Comparison of ENCODE assay signal across 8 cellular contexts in genomic region chr7:124032369-124033092, GRCh38. TPM values are rescaled to one million over a fixed set of nuclear protein-coding genes. Genes with fewer than 3 reads are reported as not detected.
A peak's percentile ranks its signal among the peaks of the same experiment; 100 is the strongest.
DNase-seq lines count a peak whose midpoint lies in the region; ATAC-seq lines count a peak whose summit lies in the region.

Gene TMEM229A, minus strand, starts transcription at chr7:124033067. Its CDS starts 64 bp downstream, at chr7:124033003.

- H3K36me3 Mint-ChIP-seq in stimulated activated effector memory CD8-positive, alpha-beta T cell treated with anti-CD3 and anti-CD28 coated beads, Interleukin-12 subunit alpha, Interleukin-12 subunit beta, amount 100 ng/mL, for 72 hours = no peaks in the 10 kb centered on the region

- H3K4me3 ChIP-seq in GM23248 (no peak within 1 kb of the TSS), SJCRH30 (no peak within 1 kb of the TSS)

- whole genome bisulfite sequencing in GM23248 (ENCODE audit: low coverage in 1 of 2, low lambda C conversion rate in 2 of 2, missing lambda C conversion rate in 2 of 2), 2 experiments = 4 to 5% methylated on average over 39 to 61 of the region's 86 CpGs

- in situ Hi-C loops in Caki2 (cut with HindIII; ENCODE audit: low pct_unique_long_range_greater_than_20kb, low sequenced_read_pairs) = no loop called here
- in situ Hi-C loops in GM23248 (cut with MboI) = no loop called here

- H4K20me1 ChIP-seq in GM23248 (ENCODE audit: insufficient read depth) = no peaks in the 10 kb centered on the region

- H3K27ac Mint-ChIP-seq in stimulated activated effector memory CD8-positive, alpha-beta T cell treated with anti-CD3 and anti-CD28 coated beads, Interleukin-12 subunit alpha, Interleukin-12 subunit beta, amount 100 ng/mL, for 72 hours = no peak within 1 kb of the TSS

- H3K27ac ChIP-seq in GM23248 (no peak within 1 kb of the TSS), SJCRH30 (no peak within 1 kb of the TSS)

- H3K4me1 Mint-ChIP-seq in stimulated activated effector memory CD8-positive, alpha-beta T cell treated with anti-CD3 and anti-CD28 coated beads, Interleukin-12 subunit alpha, Interleukin-12 subunit beta, amount 100 ng/mL, for 72 hours = peaks cover 6% of the 10 kb centered on the region

- no peaks in the 10 kb centered on the region for H3F3A ChIP-seq in GM23248 (ENCODE audit: insufficient read depth)

- no peak within 1 kb of the TSS for H3K4me2 ChIP-seq in GM23248 (ENCODE audit: unreplicated experiment)

- no peaks in the 10 kb centered on the region for H3K4me1 ChIP-seq in GM23248 (ENCODE audit: insufficient read depth)
- no peaks in the 10 kb centered on the region for H3K4me1 ChIP-seq in SJCRH30

- H3K36me3 ChIP-seq in GM23248 (ENCODE audit: low read depth) (no peaks in the 10 kb centered on the region), SJCRH30 (no peaks in the 10 kb centered on the region)

- H3K9me3 Mint-ChIP-seq in stimulated activated effector memory CD8-positive, alpha-beta T cell treated with anti-CD3 and anti-CD28 coated beads, Interleukin-12 subunit alpha, Interleukin-12 subunit beta, amount 100 ng/mL, for 72 hours = peaks cover 4% of the 10 kb centered on the region

- ATAC-seq in stimulated activated effector memory CD8-positive, alpha-beta T cell treated with anti-CD3 and anti-CD28 coated beads, Interleukin-12 subunit alpha, Interleukin-12 subunit beta, amount 100 ng/mL, for 72 hours = peak; percentile 47

- DNase-seq in Caki2 (ENCODE audit: low read depth) (peak; percentile 62), GM23248 (peak; percentile 56), NCI-H748 treated with DMSO at 0.1 percent for 48 hours (lab: John Stamatoyannopoulos, UW) (peak; percentile 36), cerebellar cortex (ENCODE audit: low spot score) (peak; percentile 45), kidney tubule cell (ENCODE audit: low spot score) (peak; percentile 61), SJCRH30 (no peak)
- no peak for DNase-seq in stimulated activated effector memory CD8-positive, alpha-beta T cell treated with anti-CD3 and anti-CD28 coated beads, Interleukin-12 subunit alpha, Interleukin-12 subunit beta, amount 100 ng/mL, for 72 hours (ENCODE audit: low spot score in 2 of 2)
- DNase-seq in activated effector memory CD4-positive, alpha-beta T cell treated with Interleukin-2 at 50 U/mL for 16 hours = no peak

- H3K4me3 Mint-ChIP-seq in stimulated activated effector memory CD8-positive, alpha-beta T cell treated with anti-CD3 and anti-CD28 coated beads, Interleukin-12 subunit alpha, Interleukin-12 subunit beta, amount 100 ng/mL, for 72 hours = peak within 1 kb of the TSS; percentile 19

- peaks cover 33% of the 10 kb centered on the region for H3K27me3 ChIP-seq in GM23248 (replicated peaks; ENCODE audit: insufficient read depth)
- H3K27me3 ChIP-seq in SJCRH30 = no peaks in the 10 kb centered on the region

- no peaks in the 10 kb centered on the region for H3K9me2 ChIP-seq in GM23248 (ENCODE audit: insufficient read depth)

- H3K9ac ChIP-seq in GM23248 = no peak within 1 kb of the TSS

- no peak within 1 kb of the TSS for H2AFZ ChIP-seq in GM23248

- no peaks in the 10 kb centered on the region for H3K79me2 ChIP-seq in GM23248 (ENCODE audit: insufficient read depth)

- H3K9me3 ChIP-seq in GM23248 (ENCODE audit: low read depth) = no peaks in the 10 kb centered on the region
- H3K9me3 ChIP-seq in SJCRH30 (replicated peaks) = no peaks in the 10 kb centered on the region; the same call in 1 of the 2 replicates

RNA-seq across cellular contexts. Expression of gene TMEM229A, which starts in this region (rescaled TPM):
- total RNA-seq in Caki2 (2014; rRNA removed; shearing (Covaris generic); ENCODE audit: low replicate concordance) = not detected in 2 replicates
- not detected in 2 replicates for total RNA-seq in GM23248 (2014; rRNA removed; shearing (Covaris generic))
- not detected in 2 replicates for polyA plus RNA-seq in GM23248 (2016; fragmentation: Nextera tagmentation; extraction: Ambion mirVana)
- total RNA-seq in SJCRH30 (2014; rRNA removed; shearing (Covaris generic)) = not detected in 2 replicates

Comparison
In these comparisons a context has a peak if more than half of its experiments do, and no peak if none do; other contexts are left out.
1. Peak in DNase-seq in Caki2; RNA of the gene not detected or under 1 TPM.
2. Peak in DNase-seq in GM23248; RNA of the gene not detected or under 1 TPM.
3. DNase-seq: peak in NCI-H748 treated with DMSO at 0.1 percent for 48 hours (single experiment), cerebellar cortex (single experiment) and kidney tubule cell (single experiment); none in stimulated activated effector memory CD8-positive, alpha-beta T cell treated with anti-CD3 and anti-CD28 coated beads, Interleukin-12 subunit alpha, Interleukin-12 subunit beta, amount 100 ng/mL, for 72 hours (0 of 2), activated effector memory CD4-positive, alpha-beta T cell treated with Interleukin-2 at 50 U/mL for 16 hours (single experiment) and SJCRH30 (0 of 2).